Comparison of ENCODE assay signal across 10 cellular contexts in the genomic region with DNA sequence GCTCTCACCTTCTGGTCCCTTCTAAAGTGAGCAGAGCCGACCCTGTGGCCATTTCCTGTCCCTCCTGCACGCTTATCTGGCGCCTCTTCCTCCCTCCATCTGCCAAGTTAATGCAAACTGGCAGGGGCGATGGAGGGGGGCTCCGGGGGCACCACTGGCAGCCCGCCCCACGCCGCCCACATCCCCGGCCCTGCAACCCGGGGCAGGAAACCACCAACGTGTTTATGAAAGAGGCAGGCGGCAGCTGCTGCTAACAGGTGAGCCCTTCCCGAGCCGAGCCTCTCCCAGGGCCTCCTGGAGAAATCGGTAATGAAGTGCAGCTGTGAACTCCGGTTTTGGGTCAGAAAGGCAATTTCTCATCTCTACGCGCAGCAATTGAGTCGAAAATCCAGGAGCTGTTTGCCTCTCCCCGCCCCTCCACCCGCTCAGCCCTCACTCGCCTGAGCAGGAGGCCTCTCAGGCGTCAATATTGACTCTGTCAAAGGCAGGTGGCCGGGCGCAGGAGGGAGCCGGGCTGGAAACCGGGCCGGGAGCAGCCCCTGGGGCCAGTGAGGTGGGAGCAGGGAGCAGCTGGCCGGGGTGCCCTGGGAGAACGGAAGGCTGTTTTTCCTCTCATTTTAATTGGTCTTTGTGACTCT.
A peak's percentile ranks its signal among the peaks of the same experiment; 100 is the strongest.
DNase-seq lines count a peak whose midpoint lies in the region; ATAC-seq lines count a peak whose summit lies in the region.
"Had no signal": no experiment of that assay in that cellular context is flagged by ENCODE, and none has a peak within 500 bp of the region (broad histone marks: within the 10 kb centered on the region; RNA-seq: fewer than 3 reads in every experiment).

No MANE protein-coding gene starts in this region.

- peaks cover 14% of the 10 kb centered on the region for H3K4me1 Mint-ChIP-seq in T-helper 17 cell
- H3K4me1 Mint-ChIP-seq in immature natural killer cell, result peaks cover 17 to 20% of the 10 kb centered on the region in 2 donors

- H3K27ac Mint-ChIP-seq in T-helper 17 cell (peak overlapping the region; percentile 53), immature natural killer cell (peak overlapping the region in 3 of 6 donors; percentile 10 to 71 (median 61))
- H3K27ac Mint-ChIP-seq: stimulated activated naive CD8-positive, alpha-beta T cell treated with anti-CD3 and anti-CD28 coated beads, Interleukin-15, Interleukin-2, amounts not matched to agents 100 ng/mL and 50 ng/mL, for 24 hours had no signal

- peak; percentile 77 for ATAC-seq in T-helper 17 cell
- no peak for ATAC-seq in HG03175 (IDR thresholded peaks at IDR 0.05; ENCODE audit: unreplicated experiment)
- ATAC-seq in HG02571 (IDR thresholded peaks at IDR 0.05; ENCODE audit: unreplicated experiment), result no peak
- ATAC-seq in HG03442 (IDR thresholded peaks at IDR 0.05; ENCODE audit: unreplicated experiment), result no peak
- no peak for ATAC-seq in GM19395 (IDR thresholded peaks at IDR 0.05; ENCODE audit: unreplicated experiment)
- ATAC-seq: Panc1 had no signal

- H3K4me3 Mint-ChIP-seq in T-helper 17 cell, result peak overlapping the region; percentile 56
- H3K4me3 Mint-ChIP-seq in immature natural killer cell, result peak overlapping the region in 3 of 5 donors; percentile 32 to 65 (median 42)
- H3K4me3 Mint-ChIP-seq: stimulated activated naive CD8-positive, alpha-beta T cell treated with anti-CD3 and anti-CD28 coated beads, Interleukin-15, Interleukin-2, amounts not matched to agents 100 ng/mL and 50 ng/mL, for 24 hours had no signal

- H3K36me3 Mint-ChIP-seq in T-helper 17 cell (ENCODE audit: low read depth) (no peaks in the 10 kb centered on the region), immature natural killer cell (no peaks in the 10 kb centered on the region)

- DNase-seq in stimulated activated CD4-positive, alpha-beta T cell treated with anti-CD3 and anti-CD28 coated beads, Interleukin-1b, Interleukin-23, amount 100 ng/mL, for 4 hours (ENCODE audit: low read depth in 2 of 2), result peak; percentile 13 to 14
- DNase-seq in stimulated activated CD4-positive, alpha-beta T cell treated with anti-CD3 and anti-CD28 coated beads, Interleukin-1b, Interleukin-23, amount 100 ng/mL, for 48 hours, result no peak
- peak in 1 of 3 donors; percentile 26 for DNase-seq in T-helper 17 cell
- peak; percentile 42 to 45 (median 43) for DNase-seq in immature natural killer cell

- H3K27me3 Mint-ChIP-seq in T-helper 17 cell (no peaks in the 10 kb centered on the region), immature natural killer cell (ENCODE audit: low read depth in 3 of 3) (peaks cover 0 to 4% (median 2%) of the 10 kb centered on the region in 3 donors)
- H3K27me3 Mint-ChIP-seq: stimulated activated naive CD8-positive, alpha-beta T cell treated with anti-CD3 and anti-CD28 coated beads, Interleukin-15, Interleukin-2, amounts not matched to agents 100 ng/mL and 50 ng/mL, for 24 hours had no signal

- H3K9me3 ChIP-seq in T-helper 17 cell (ENCODE audit: control insufficient read depth, low read length, poor library complexity, severe bottlenecking), result no peaks in the 10 kb centered on the region

- H3K9me3 Mint-ChIP-seq in immature natural killer cell, result no peaks in the 10 kb centered on the region
- H3K9me3 Mint-ChIP-seq: stimulated activated naive CD8-positive, alpha-beta T cell treated with anti-CD3 and anti-CD28 coated beads, Interleukin-15, Interleukin-2, amounts not matched to agents 100 ng/mL and 50 ng/mL, for 24 hours had no signal
